1 cellular context compared by ENCODE assay signal in the genomic region with DNA sequence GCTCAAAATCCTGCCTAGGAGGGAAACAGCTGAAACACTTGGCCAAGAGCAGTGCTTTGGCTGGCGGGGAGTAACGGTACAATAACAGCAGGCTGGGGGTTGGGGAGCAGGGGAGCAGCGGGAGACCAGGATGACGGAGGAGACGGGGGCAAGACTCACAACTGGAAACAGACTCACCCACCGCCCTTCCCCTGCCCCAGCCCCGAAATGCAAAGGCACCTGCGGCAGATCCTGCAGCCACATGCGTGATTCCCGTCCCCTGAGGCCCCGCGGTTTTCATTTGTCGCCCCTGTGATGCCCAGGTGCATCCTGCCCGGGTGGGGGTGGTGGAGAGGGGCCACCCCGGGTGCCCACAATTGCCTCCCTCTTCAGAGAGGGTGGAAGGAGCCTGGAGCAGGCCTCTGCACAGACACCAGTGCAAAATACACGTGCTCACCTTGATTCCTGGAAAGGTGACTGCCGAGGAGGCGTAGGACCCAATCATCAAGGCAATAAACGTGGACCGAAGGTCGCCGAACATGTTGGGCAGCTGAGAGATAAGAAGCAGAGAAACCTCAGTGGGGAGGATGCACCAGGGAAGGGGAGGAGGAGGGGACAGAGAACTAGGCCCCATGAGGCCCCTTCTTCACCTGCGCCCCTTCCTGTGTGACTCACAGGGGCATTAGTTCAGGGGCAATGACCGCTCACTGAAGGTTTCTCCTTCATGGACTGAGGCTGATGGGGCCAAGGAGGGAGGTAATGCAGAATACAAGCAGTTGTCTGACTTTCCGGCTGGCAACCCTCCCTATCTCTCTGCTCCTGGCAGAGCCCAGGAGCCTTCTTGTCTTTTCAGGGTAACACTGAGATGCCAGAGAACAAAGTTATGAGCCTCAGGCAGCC.
TF ChIP-seq lines count a peak whose summit lies in the region.

No MANE protein-coding gene starts in this region.

TF ChIP-seq in GM12878, 131 proteins besides CTCF, POLR2A, EP300 and RAD21 (continues in another document):
- peak; percentile 30 for TF ChIP-seq KLF5 (IDR thresholded peaks at IDR 0.05; ENCODE audit: partially characterized antibody)
- TF ChIP-seq, protein P1, sequence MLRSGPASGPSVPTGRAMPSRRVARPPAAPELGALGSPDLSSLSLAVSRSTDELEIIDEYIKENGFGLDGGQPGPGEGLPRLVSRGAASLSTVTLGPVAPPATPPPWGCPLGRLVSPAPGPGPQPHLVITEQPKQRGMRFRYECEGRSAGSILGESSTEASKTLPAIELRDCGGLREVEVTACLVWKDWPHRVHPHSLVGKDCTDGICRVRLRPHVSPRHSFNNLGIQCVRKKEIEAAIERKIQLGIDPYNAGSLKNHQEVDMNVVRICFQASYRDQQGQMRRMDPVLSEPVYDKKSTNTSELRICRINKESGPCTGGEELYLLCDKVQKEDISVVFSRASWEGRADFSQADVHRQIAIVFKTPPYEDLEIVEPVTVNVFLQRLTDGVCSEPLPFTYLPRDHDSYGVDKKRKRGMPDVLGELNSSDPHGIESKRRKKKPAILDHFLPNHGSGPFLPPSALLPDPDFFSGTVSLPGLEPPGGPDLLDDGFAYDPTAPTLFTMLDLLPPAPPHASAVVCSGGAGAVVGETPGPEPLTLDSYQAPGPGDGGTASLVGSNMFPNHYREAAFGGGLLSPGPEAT (IDR thresholded peaks at IDR 0.05; ENCODE audit: low read depth): peak; percentile 47; the same call in 1 of the 2 replicates
- peak; percentile 86 for TF ChIP-seq CBFB (IDR thresholded peaks at IDR 0.05; ENCODE audit: low read depth)
- peak; percentile 86 for TF ChIP-seq SP1 (IDR thresholded peaks at IDR 0.05; ENCODE audit: low read depth, low read length)
- peak; percentile 81; the same call in 2 of the 3 replicates for TF ChIP-seq POU2F2 (IDR thresholded peaks at IDR 0.05; ENCODE audit: borderline replicate concordance, low read depth, low read length)
- peak; percentile 27; the same call in 1 of the 2 replicates for TF ChIP-seq MXI1 (IDR thresholded peaks at IDR 0.05; ENCODE audit: low read depth, low read length)
- peak; percentile 90 for TF ChIP-seq IKZF1 (conservative IDR thresholded peaks at IDR 0.05)
- TF ChIP-seq SMARCA5 (IDR thresholded peaks at IDR 0.05): peak; percentile 15; the same call in 1 of the 2 replicates
- TF ChIP-seq MYB (IDR thresholded peaks at IDR 0.05; ENCODE audit: borderline replicate concordance, low read depth, low read length): no peak
- TF ChIP-seq, protein P2, sequence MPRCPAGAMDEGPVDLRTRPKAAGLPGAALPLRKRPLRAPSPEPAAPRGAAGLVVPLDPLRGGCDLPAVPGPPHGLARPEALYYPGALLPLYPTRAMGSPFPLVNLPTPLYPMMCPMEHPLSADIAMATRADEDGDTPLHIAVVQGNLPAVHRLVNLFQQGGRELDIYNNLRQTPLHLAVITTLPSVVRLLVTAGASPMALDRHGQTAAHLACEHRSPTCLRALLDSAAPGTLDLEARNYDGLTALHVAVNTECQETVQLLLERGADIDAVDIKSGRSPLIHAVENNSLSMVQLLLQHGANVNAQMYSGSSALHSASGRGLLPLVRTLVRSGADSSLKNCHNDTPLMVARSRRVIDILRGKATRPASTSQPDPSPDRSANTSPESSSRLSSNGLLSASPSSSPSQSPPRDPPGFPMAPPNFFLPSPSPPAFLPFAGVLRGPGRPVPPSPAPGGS (IDR thresholded peaks at IDR 0.05; ENCODE audit: borderline replicate concordance, insufficient read depth, low read depth, low read length, poor library complexity, severe bottlenecking): peak; percentile 45
- TF ChIP-seq IKZF2 (IDR thresholded peaks at IDR 0.05): peak; percentile 84 to 89
- peak; percentile 79 to 81 for TF ChIP-seq BHLHE40 (IDR thresholded peaks at IDR 0.05; ENCODE audit: borderline replicate concordance in 1 of 2, low read depth in 2 of 2, low read length in 1 of 2)
- TF ChIP-seq, protein P3, sequence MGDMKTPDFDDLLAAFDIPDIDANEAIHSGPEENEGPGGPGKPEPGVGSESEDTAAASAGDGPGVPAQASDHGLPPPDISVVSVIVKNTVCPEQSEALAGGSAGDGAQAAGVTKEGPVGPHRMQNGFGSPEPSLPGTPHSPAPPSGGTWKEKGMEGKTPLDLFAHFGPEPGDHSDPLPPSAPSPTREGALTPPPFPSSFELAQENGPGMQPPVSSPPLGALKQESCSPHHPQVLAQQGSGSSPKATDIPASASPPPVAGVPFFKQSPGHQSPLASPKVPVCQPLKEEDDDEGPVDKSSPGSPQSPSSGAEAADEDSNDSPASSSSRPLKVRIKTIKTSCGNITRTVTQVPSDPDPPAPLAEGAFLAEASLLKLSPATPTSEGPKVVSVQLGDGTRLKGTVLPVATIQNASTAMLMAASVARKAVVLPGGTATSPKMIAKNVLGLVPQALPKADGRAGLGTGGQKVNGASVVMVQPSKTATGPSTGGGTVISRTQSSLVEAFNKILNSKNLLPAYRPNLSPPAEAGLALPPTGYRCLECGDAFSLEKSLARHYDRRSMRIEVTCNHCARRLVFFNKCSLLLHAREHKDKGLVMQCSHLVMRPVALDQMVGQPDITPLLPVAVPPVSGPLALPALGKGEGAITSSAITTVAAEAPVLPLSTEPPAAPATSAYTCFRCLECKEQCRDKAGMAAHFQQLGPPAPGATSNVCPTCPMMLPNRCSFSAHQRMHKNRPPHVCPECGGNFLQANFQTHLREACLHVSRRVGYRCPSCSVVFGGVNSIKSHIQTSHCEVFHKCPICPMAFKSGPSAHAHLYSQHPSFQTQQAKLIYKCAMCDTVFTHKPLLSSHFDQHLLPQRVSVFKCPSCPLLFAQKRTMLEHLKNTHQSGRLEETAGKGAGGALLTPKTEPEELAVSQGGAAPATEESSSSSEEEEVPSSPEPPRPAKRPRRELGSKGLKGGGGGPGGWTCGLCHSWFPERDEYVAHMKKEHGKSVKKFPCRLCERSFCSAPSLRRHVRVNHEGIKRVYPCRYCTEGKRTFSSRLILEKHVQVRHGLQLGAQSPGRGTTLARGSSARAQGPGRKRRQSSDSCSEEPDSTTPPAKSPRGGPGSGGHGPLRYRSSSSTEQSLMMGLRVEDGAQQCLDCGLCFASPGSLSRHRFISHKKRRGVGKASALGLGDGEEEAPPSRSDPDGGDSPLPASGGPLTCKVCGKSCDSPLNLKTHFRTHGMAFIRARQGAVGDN (IDR thresholded peaks at IDR 0.05): peak; percentile 94
- no peak for TF ChIP-seq WRNIP1 (IDR thresholded peaks at IDR 0.05; ENCODE audit: borderline replicate concordance, low read depth, low read length)
- peak; percentile 15; the same call in 1 of the 2 replicates for TF ChIP-seq HDGF (IDR thresholded peaks at IDR 0.05)
- 0 out of 2 replicates have a peak, but pooled peaks have one; percentile 25 for TF ChIP-seq POLR2AphosphoS5 (IDR thresholded peaks at IDR 0.05; ENCODE audit: low read length)
- peak; percentile 21 for TF ChIP-seq JUNB (IDR thresholded peaks at IDR 0.05)
- TF ChIP-seq KAT2A (conservative IDR thresholded peaks at IDR 0.05; ENCODE audit: control insufficient read depth, low read depth, low read length): no peak
- 0 out of 2 replicates have a peak, but pooled peaks have one; percentile 38 for TF ChIP-seq CREB1 (IDR thresholded peaks at IDR 0.05; ENCODE audit: low read depth)
- peak; percentile 79 for TF ChIP-seq NR2F1 (conservative IDR thresholded peaks at IDR 0.05)
- TF ChIP-seq, protein P4, sequence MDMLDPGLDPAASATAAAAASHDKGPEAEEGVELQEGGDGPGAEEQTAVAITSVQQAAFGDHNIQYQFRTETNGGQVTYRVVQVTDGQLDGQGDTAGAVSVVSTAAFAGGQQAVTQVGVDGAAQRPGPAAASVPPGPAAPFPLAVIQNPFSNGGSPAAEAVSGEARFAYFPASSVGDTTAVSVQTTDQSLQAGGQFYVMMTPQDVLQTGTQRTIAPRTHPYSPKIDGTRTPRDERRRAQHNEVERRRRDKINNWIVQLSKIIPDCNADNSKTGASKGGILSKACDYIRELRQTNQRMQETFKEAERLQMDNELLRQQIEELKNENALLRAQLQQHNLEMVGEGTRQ (IDR thresholded peaks at IDR 0.05; ENCODE audit: borderline replicate concordance, low read depth, low read length): no peak
- TF ChIP-seq, protein P5, sequence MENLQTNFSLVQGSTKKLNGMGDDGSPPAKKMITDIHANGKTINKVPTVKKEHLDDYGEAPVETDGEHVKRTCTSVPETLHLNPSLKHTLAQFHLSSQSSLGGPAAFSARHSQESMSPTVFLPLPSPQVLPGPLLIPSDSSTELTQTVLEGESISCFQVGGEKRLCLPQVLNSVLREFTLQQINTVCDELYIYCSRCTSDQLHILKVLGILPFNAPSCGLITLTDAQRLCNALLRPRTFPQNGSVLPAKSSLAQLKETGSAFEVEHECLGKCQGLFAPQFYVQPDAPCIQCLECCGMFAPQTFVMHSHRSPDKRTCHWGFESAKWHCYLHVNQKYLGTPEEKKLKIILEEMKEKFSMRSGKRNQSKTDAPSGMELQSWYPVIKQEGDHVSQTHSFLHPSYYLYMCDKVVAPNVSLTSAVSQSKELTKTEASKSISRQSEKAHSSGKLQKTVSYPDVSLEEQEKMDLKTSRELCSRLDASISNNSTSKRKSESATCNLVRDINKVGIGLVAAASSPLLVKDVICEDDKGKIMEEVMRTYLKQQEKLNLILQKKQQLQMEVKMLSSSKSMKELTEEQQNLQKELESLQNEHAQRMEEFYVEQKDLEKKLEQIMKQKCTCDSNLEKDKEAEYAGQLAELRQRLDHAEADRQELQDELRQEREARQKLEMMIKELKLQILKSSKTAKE (IDR thresholded peaks at IDR 0.05; ENCODE audit: low read depth, poor library complexity, severe bottlenecking): peak; percentile 47
- peak; percentile 91 for TF ChIP-seq DPF2 (IDR thresholded peaks at IDR 0.05)
- TF ChIP-seq RELA (IDR thresholded peaks at IDR 0.05; ENCODE audit: borderline replicate concordance, partially characterized antibody): peak; percentile 14
- peak; percentile 100 for TF ChIP-seq TCF12 (IDR thresholded peaks at IDR 0.05; ENCODE audit: low read depth, low read length)
- peak; percentile 89 for TF ChIP-seq BCL11A (IDR thresholded peaks at IDR 0.05; ENCODE audit: low read depth, low read length)
- 0 out of 2 replicates have a peak, but pooled peaks have one; percentile 21 for TF ChIP-seq MEF2A (IDR thresholded peaks at IDR 0.05; ENCODE audit: insufficient read depth, low read depth, low read length)
- no peak for TF ChIP-seq ZNF384 (IDR thresholded peaks at IDR 0.05; ENCODE audit: borderline replicate concordance, low read depth, low read length)
- TF ChIP-seq RBBP5 (conservative IDR thresholded peaks at IDR 0.05): 0 out of 2 replicates have a peak, but pooled peaks have one; percentile 27
- TF ChIP-seq RUNX3 (IDR thresholded peaks at IDR 0.05; ENCODE audit: low read length): peak; percentile 88
- 0 out of 4 replicates have a peak, but pooled peaks of 1 of the 2 experiments have one; percentile 36 for TF ChIP-seq ETV6 (conservative IDR thresholded peaks at IDR 0.05 in 1 of 2, IDR thresholded peaks at IDR 0.05 in 1 of 2; ENCODE audit: borderline replicate concordance in 1 of 2, low read depth in 1 of 2)
- peak; percentile 93 for TF ChIP-seq EED (IDR thresholded peaks at IDR 0.05; ENCODE audit: low read depth)
- TF ChIP-seq MTA2 (IDR thresholded peaks at IDR 0.05; ENCODE audit: low read depth): peak; percentile 65
- TF ChIP-seq CREM (IDR thresholded peaks at IDR 0.05; ENCODE audit: low read depth): peak; percentile 75
- peak; percentile 94 for TF ChIP-seq FOXM1 (IDR thresholded peaks at IDR 0.05; ENCODE audit: low read depth, low read length)
- peak; percentile 74; the same call in 1 of the 2 replicates for TF ChIP-seq NFIC (IDR thresholded peaks at IDR 0.05; ENCODE audit: low read depth, low read length)
- no peak for TF ChIP-seq SIN3A (IDR thresholded peaks at IDR 0.05; ENCODE audit: low read depth, low read length)
- TF ChIP-seq TBL1XR1 (IDR thresholded peaks at IDR 0.05; ENCODE audit: low read depth, low read length): peak; percentile 76
- TF ChIP-seq, protein P6, sequence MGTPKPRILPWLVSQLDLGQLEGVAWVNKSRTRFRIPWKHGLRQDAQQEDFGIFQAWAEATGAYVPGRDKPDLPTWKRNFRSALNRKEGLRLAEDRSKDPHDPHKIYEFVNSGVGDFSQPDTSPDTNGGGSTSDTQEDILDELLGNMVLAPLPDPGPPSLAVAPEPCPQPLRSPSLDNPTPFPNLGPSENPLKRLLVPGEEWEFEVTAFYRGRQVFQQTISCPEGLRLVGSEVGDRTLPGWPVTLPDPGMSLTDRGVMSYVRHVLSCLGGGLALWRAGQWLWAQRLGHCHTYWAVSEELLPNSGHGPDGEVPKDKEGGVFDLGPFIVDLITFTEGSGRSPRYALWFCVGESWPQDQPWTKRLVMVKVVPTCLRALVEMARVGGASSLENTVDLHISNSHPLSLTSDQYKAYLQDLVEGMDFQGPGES (IDR thresholded peaks at IDR 0.05): no peak
- TF ChIP-seq, protein P7, sequence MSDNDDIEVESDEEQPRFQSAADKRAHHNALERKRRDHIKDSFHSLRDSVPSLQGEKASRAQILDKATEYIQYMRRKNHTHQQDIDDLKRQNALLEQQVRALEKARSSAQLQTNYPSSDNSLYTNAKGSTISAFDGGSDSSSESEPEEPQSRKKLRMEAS (IDR thresholded peaks at IDR 0.05; ENCODE audit: low read depth, low read length): peak; percentile 67
- TF ChIP-seq, protein P8, sequence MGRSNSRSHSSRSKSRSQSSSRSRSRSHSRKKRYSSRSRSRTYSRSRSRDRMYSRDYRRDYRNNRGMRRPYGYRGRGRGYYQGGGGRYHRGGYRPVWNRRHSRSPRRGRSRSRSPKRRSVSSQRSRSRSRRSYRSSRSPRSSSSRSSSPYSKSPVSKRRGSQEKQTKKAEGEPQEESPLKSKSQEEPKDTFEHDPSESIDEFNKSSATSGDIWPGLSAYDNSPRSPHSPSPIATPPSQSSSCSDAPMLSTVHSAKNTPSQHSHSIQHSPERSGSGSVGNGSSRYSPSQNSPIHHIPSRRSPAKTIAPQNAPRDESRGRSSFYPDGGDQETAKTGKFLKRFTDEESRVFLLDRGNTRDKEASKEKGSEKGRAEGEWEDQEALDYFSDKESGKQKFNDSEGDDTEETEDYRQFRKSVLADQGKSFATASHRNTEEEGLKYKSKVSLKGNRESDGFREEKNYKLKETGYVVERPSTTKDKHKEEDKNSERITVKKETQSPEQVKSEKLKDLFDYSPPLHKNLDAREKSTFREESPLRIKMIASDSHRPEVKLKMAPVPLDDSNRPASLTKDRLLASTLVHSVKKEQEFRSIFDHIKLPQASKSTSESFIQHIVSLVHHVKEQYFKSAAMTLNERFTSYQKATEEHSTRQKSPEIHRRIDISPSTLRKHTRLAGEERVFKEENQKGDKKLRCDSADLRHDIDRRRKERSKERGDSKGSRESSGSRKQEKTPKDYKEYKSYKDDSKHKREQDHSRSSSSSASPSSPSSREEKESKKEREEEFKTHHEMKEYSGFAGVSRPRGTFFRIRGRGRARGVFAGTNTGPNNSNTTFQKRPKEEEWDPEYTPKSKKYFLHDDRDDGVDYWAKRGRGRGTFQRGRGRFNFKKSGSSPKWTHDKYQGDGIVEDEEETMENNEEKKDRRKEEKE (IDR thresholded peaks at IDR 0.05): no peak
- TF ChIP-seq MEF2B (IDR thresholded peaks at IDR 0.05; ENCODE audit: partially characterized antibody, poor library complexity, severe bottlenecking): peak; percentile 98
- no peak for TF ChIP-seq SPI1 (IDR thresholded peaks at IDR 0.05; ENCODE audit: borderline replicate concordance, insufficient read depth, low read depth, low read length)
- peak; percentile 93 for TF ChIP-seq PAX5 (IDR thresholded peaks at IDR 0.05; ENCODE audit: borderline replicate concordance, low read depth, low read length)
- TF ChIP-seq LARP7 (IDR thresholded peaks at IDR 0.05): 0 out of 2 replicates have a peak, but pooled peaks have one; percentile 42
- peak; percentile 85; the same call in 1 of the 2 replicates for TF ChIP-seq CHD2 (IDR thresholded peaks at IDR 0.05; ENCODE audit: borderline replicate concordance, low read depth, low read length)
- no peak for TF ChIP-seq IRF4 (IDR thresholded peaks at IDR 0.05; ENCODE audit: low read depth, low read length)
- no peak for TF ChIP-seq BMI1 (IDR thresholded peaks at IDR 0.05; ENCODE audit: borderline replicate concordance)
